In the genomic region with DNA sequence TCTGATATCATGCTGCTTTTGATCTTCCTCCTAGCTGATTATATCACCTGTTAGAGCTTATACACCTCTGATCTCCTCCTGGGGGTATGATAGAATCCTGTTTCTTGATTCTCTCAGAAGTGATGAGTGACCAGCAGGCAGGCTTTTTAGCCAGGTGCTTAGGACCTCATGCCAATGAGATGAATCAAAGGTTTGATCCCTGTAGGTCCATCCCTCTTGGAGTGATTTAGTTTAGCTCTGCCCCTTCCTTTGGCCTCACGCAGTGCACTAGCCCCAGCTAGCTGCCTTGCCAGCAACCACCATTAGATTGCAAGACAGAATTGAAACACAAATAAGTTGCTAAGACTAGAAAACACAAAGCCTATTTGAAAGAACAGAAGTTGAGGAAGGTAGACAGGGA, we compare ENCODE assay signal across 1 cellular context.
TF ChIP-seq lines count a peak whose summit lies in the region.

No MANE protein-coding gene starts in this region.

TF ChIP-seq in SK-N-SH treated with all-trans-retinoic acid at 6 μM for 48 hours, 23 proteins besides CTCF, POLR2A, EP300 and RAD21 (continued from another document):
- no peak for TF ChIP-seq PPARA (CRISPR knock-in tag; IDR thresholded peaks at IDR 0.05; ENCODE audit: borderline replicate concordance)
